ENCODE assay signal across 1 cellular context in the genomic region with DNA sequence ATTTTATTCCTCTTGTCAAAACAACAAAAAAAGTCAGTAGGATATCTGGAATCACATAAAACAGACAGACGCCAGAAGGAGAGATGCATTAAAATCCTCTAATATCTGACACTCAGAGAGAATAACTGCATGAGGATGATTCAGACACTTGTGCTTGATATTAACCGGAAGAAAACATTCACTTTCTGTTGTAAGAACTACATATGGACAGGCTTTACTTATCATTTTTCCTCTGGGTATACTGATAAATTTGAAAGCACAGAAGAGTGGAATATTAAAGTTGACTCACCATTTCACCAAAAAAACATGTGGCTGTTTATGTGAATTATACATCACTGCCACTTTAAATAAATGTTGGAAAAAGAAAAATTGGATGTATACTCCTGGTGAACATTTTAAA.
TF ChIP-seq lines count a peak whose summit lies in the region.

No MANE protein-coding gene starts in this region.

TF ChIP-seq in endothelial cell of umbilical vein, 7 proteins besides CTCF, POLR2A, EP300 and RAD21:
- TF ChIP-seq, protein P1, sequence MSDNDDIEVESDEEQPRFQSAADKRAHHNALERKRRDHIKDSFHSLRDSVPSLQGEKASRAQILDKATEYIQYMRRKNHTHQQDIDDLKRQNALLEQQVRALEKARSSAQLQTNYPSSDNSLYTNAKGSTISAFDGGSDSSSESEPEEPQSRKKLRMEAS (IDR thresholded peaks at IDR 0.05; ENCODE audit: insufficient read depth, insufficient read length): no peak
- TF ChIP-seq EZH2 (IDR thresholded peaks at IDR 0.05; ENCODE audit: borderline replicate concordance, low read depth, low read length, severe bottlenecking) (no peak), MYC (IDR thresholded peaks at IDR 0.05; ENCODE audit: low read depth, low read length) (no peak), FOS (IDR thresholded peaks at IDR 0.05; ENCODE audit: borderline replicate concordance, insufficient read depth, low read length) (peak; percentile 42), JUN (IDR thresholded peaks at IDR 0.05; ENCODE audit: borderline replicate concordance, insufficient read depth, insufficient read length, low read depth) (no peak)
